8 cellular contexts compared by ENCODE assay signal in genomic region chr5:134464988-134465855, GRCh38. TPM values are rescaled to one million over a fixed set of nuclear protein-coding genes. Genes with fewer than 3 reads are reported as not detected.
DNase-seq lines count a peak whose midpoint lies in the region; ATAC-seq and FAIRE-seq lines count a peak whose summit lies in the region.

No MANE protein-coding gene starts in this region.

- peak overlapping the region; percentile 92 for H3K9ac ChIP-seq in adipocyte (ENCODE audit: low read length)

- H3K4me3 ChIP-seq in adipocyte (ENCODE audit: low read length): peak overlapping the region; percentile 69

- no peaks in the 10 kb centered on the region for H3K9me3 ChIP-seq in adipocyte (ENCODE audit: control insufficient read depth, low read length)

- no peaks in the 10 kb centered on the region for H3K36me3 ChIP-seq in adipocyte (ENCODE audit: control insufficient read depth, insufficient read depth, low read length, severe bottlenecking)

- DNase-seq in adipocyte (ENCODE audit: low read depth): no peak
- DNase-seq in mesenteric fat pad (ENCODE audit: low spot score): peak; percentile 83
- no peak for DNase-seq in RCC 7860 (ENCODE audit: low spot score)
- DNase-seq in NCI-H1105 treated with DMSO at 0.1 percent for 48 hours (lab: John Stamatoyannopoulos, UW): no peak
- DNase-seq in NK-92 treated with Interleukin-12 subunit alpha and Interleukin-12 subunit beta, amount 100 ng/mL, for 24 hours (lab: John Stamatoyannopoulos, UW): no peak
- DNase-seq in amygdala (lab: John Stamatoyannopoulos, UW): no peak

- H3K4me1 ChIP-seq in adipocyte (ENCODE audit: control insufficient read depth, insufficient read depth, low read length): peaks cover 30% of the 10 kb centered on the region

- no peaks in the 10 kb centered on the region for H3K27me3 ChIP-seq in adipocyte (replicated peaks; ENCODE audit: control insufficient read depth, insufficient read depth, low read length)

- ATAC-seq in GM19328 (IDR thresholded peaks at IDR 0.05; ENCODE audit: unreplicated experiment) (peak; percentile 34), HG03066 (IDR thresholded peaks at IDR 0.05; ENCODE audit: low read depth, unreplicated experiment) (peak; percentile 25)

- FAIRE-seq in RCC 7860 (lab: Jason Lieb, UNC): no peak

RNA-seq across cellular contexts. Expression of gene CDKN2AIPNL, which starts 53.5 kb away (rescaled TPM):
- 19.5 TPM for total RNA-seq in mesenteric fat pad
